24 cellular contexts compared by ENCODE assay signal in the genomic region with DNA sequence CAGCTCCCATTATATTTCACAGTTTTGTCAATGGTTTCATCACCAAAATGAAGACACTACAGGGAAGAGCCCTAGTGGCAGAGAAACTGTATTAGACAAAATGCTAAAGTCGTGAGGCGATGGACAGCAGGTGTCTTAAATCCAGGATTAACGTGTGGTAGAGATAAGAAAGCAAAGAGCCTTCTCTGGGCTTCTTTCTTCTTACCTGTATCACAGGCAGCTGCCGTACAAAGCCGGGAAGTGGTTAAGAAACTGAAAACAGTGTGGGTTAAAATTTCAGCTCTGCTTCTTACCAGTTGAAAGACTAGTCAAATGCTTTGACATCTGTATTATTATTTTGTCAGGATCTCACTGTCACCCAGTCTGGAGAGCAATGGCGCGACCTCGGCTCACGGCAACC.
DNase-seq lines count a peak whose midpoint lies in the region; ATAC-seq and TF ChIP-seq lines count a peak whose summit lies in the region.
"Had no signal": no experiment of that assay in that cellular context is flagged by ENCODE, and none has a peak within 500 bp of the region (broad histone marks: within the 10 kb centered on the region; RNA-seq: fewer than 3 reads in every experiment).

No MANE protein-coding gene starts in this region.

- H3K27ac ChIP-seq in MM.1S (ENCODE audit: low read length) (peak overlapping the region; percentile 16; the same call in 1 of the 2 replicates), WERI-Rb-1 (no peak overlapping the region), heart right ventricle (no peak overlapping the region)
- H3K27ac ChIP-seq: BLaER1 had no signal

- no peaks in the 10 kb centered on the region for H3K9me2 ChIP-seq in MM.1S (replicated peaks; ENCODE audit: insufficient read depth, low read length)

- no peak overlapping the region for H2AFZ ChIP-seq in MM.1S (ENCODE audit: low read length)

- H3K9ac ChIP-seq in MM.1S (ENCODE audit: low read length), result no peak overlapping the region
- H3K9ac ChIP-seq: BLaER1 had no signal

- H3K36me3 ChIP-seq in MM.1S (replicated peaks; ENCODE audit: insufficient read depth, low read length) (no peaks in the 10 kb centered on the region), WERI-Rb-1 (no peaks in the 10 kb centered on the region), heart right ventricle (no peaks in the 10 kb centered on the region)
- H3K36me3 ChIP-seq: BE2C, BLaER1 had no signal

- H3K9me3 ChIP-seq in MM.1S (replicated peaks; ENCODE audit: insufficient read depth, low read length) (no peaks in the 10 kb centered on the region), WERI-Rb-1 (ENCODE audit: severe bottlenecking) (no peaks in the 10 kb centered on the region), heart right ventricle (no peaks in the 10 kb centered on the region)
- H3K9me3 ChIP-seq: BE2C, BLaER1 had no signal

- H3K4me1 ChIP-seq in MM.1S (ENCODE audit: low read length) (no peaks in the 10 kb centered on the region), heart right ventricle (no peaks in the 10 kb centered on the region)
- H3K4me1 ChIP-seq: BE2C, BLaER1 had no signal

- intact Hi-C loops in heart right ventricle (cut with DNase I), result no loop called here

- H3K4me3 ChIP-seq in MM.1S (ENCODE audit: low read length) (no peak overlapping the region), WERI-Rb-1 (ENCODE audit: low read depth, low read length) (no peak overlapping the region), heart right ventricle (no peak overlapping the region)
- H3K4me3 ChIP-seq: BLaER1, GM12878 had no signal

- DNase-seq in MM.1S (peak; percentile 62), NCI-H82 treated with DMSO at 0.1 percent for 48 hours (lab: John Stamatoyannopoulos, UW; ENCODE audit: unreplicated experiment) (peak; percentile 3), WERI-Rb-1 (peak; percentile 11), heart right ventricle (no peak), GOT3 (lab: John Stamatoyannopoulos, UW) (no peak)
- DNase-seq in stimulated activated CD8-positive, alpha-beta memory T cell treated with anti-CD3 and anti-CD28 coated beads, Interleukin-4, amount 100 ng/mL, for 48 hours, result no peak
- DNase-seq: 8988T; ACHN; BE2C; C1 segment of cervical spinal cord; CD4-positive, alpha-beta memory T cell; CD4-positive, CD25-positive, alpha-beta regulatory T cell; CD8-positive, alpha-beta memory T cell; COR-L47; DMS 273 treated with DMSO at 0.1 percent for 48 hours; DMS153; DMS53; DMS79; DND-41; EL; GDM1 had no signal

- no peaks in the 10 kb centered on the region for H4K20me1 ChIP-seq in MM.1S (ENCODE audit: insufficient read depth, low read length)
- H4K20me1 ChIP-seq: BLaER1 had no signal

- ATAC-seq in heart right ventricle, result no peak
- ATAC-seq in HG02884 (IDR thresholded peaks at IDR 0.05; ENCODE audit: unreplicated experiment), result no peak
- ATAC-seq: GM12878 had no signal

- TF ChIP-seq CTCF in MM.1S (IDR thresholded peaks at IDR 0.05; ENCODE audit: low read length) (peak; percentile 14; the same call in 1 of the 2 replicates), WERI-Rb-1 (IDR thresholded peaks at IDR 0.05; ENCODE audit: low read depth, low read length) (no peak), heart right ventricle (IDR thresholded peaks at IDR 0.05) (no peak)

- peaks cover 3% of the 10 kb centered on the region; the same call in 1 of the 2 replicates for H3F3A ChIP-seq in MM.1S (ENCODE audit: insufficient read depth, low read length)

- 76 to 82% methylated on average over 9 of the region's 9 CpGs for WGBS in heart right ventricle, 2 donors

- no peaks in the 10 kb centered on the region for H3K79me2 ChIP-seq in MM.1S (ENCODE audit: low read length)

- no peak overlapping the region for H3K4me2 ChIP-seq in MM.1S (ENCODE audit: low read depth, low read length)
- H3K4me2 ChIP-seq: BLaER1 had no signal

- no peaks in the 10 kb centered on the region for H3K27me3 ChIP-seq in MM.1S (replicated peaks; ENCODE audit: insufficient read depth, low read length)
- H3K27me3 ChIP-seq in WERI-Rb-1 (ENCODE audit: insufficient read depth, low read depth, severe bottlenecking), result no peaks in the 10 kb centered on the region
- H3K27me3 ChIP-seq in heart right ventricle, result peaks cover 0 to 18% (median 0%) of the 10 kb centered on the region in 7 donors
- H3K27me3 ChIP-seq: BE2C, BLaER1 had no signal

Comparison
In these comparisons a context has a peak if more than half of its experiments do, and no peak if none do; other contexts are left out.
1. DNase-seq: peak in MM.1S (single experiment), NCI-H82 treated with DMSO at 0.1 percent for 48 hours (single experiment) and WERI-Rb-1 (single experiment); none in heart right ventricle (0 of 2), stimulated activated CD8-positive, alpha-beta memory T cell treated with anti-CD3 and anti-CD28 coated beads, Interleukin-4, amount 100 ng/mL, for 48 hours (single experiment) and GOT3 (single experiment).